ENCODE assay signal across 8 cellular contexts in genomic region chr18:12838178-12838634, GRCh38. TPM values are rescaled to one million over a fixed set of nuclear protein-coding genes. Genes with fewer than 3 reads are reported as not detected.
DNase-seq lines count a peak whose midpoint lies in the region; ATAC-seq, FAIRE-seq and TF ChIP-seq lines count a peak whose summit lies in the region.

No MANE protein-coding gene starts in this region.

- H4K8ac ChIP-seq in neuronal stem cell (ENCODE audit: low read depth, low read length), result no peak overlapping the region

- H3K9ac ChIP-seq in colonic mucosa (ENCODE audit: low read depth in 2 of 2, low read length in 2 of 2), result peak overlapping the region in 1 of 2 donors; percentile 78
- no peak overlapping the region for H3K9ac ChIP-seq in neuronal stem cell (ENCODE audit: low read depth, low read length, poor library complexity)

- H3K4me3 Mint-ChIP-seq in activated T-cell treated with anti-CD3 and anti-CD28 coated beads, Interleukin-2, amount 50 U/mL, for 24 hours, result peak overlapping the region; percentile 67

- H3K27me3 ChIP-seq in colonic mucosa, result no peaks in the 10 kb centered on the region
- no peaks in the 10 kb centered on the region for H3K27me3 ChIP-seq in neuronal stem cell (ENCODE audit: control insufficient read depth in 3 of 3, insufficient read depth in 3 of 3, low read depth in 1 of 3, low read length in 3 of 3)

- H3K27ac Mint-ChIP-seq in activated T-cell treated with anti-CD3 and anti-CD28 coated beads, Interleukin-2, amount 50 U/mL, for 24 hours, result peak overlapping the region; percentile 96

- peaks cover 4% of the 10 kb centered on the region for H3K79me1 ChIP-seq in neuronal stem cell (ENCODE audit: low read depth, low read length)

- no peak overlapping the region for H3K23ac ChIP-seq in neuronal stem cell (ENCODE audit: low read depth, low read length, poor library complexity)

- no peak overlapping the region for H4K91ac ChIP-seq in neuronal stem cell (ENCODE audit: low read depth, low read length, poor library complexity)

- no peak overlapping the region for H2AFZ ChIP-seq in neuronal stem cell (ENCODE audit: low read length)

- no peak overlapping the region for H2BK12ac ChIP-seq in neuronal stem cell (ENCODE audit: low read length)

- H3K9me3 ChIP-seq in colonic mucosa (no peaks in the 10 kb centered on the region), neuronal stem cell (replicated peaks in 1 of 2; ENCODE audit: control insufficient read depth in 2 of 2, insufficient read depth in 1 of 2, low read depth in 1 of 2, low read length in 2 of 2) (no peaks in the 10 kb centered on the region)

- no peaks in the 10 kb centered on the region for H3K27me3 Mint-ChIP-seq in activated T-cell treated with anti-CD3 and anti-CD28 coated beads, Interleukin-2, amount 50 U/mL, for 24 hours

- H2AK5ac ChIP-seq in neuronal stem cell (ENCODE audit: low read depth, low read length), result no peak overlapping the region

- no CpG with 5 or more reads among the region's 4 CpGs for WGBS in neuronal stem cell (ENCODE audit: extremely low coverage in 2 of 2, insufficient read length in 2 of 2, insufficient replicate concordance in 1 of 2), 2 donors

- no peak overlapping the region for H2BK15ac ChIP-seq in neuronal stem cell (ENCODE audit: low read length)

- H3K9me3 Mint-ChIP-seq in activated T-cell treated with anti-CD3 and anti-CD28 coated beads, Interleukin-2, amount 50 U/mL, for 24 hours, result no peaks in the 10 kb centered on the region

- H2BK5ac ChIP-seq in neuronal stem cell (ENCODE audit: low read length), result no peak overlapping the region

- H3K4ac ChIP-seq in neuronal stem cell (ENCODE audit: low read length), result no peak overlapping the region

- no peak for TF ChIP-seq CTCF in colonic mucosa (IDR thresholded peaks at IDR 0.05)

- no peak overlapping the region for H2BK120ac ChIP-seq in neuronal stem cell (ENCODE audit: low read depth, low read length)

- peak overlapping the region; percentile 91 for H3K27ac ChIP-seq in colonic mucosa
- no peak overlapping the region for H3K27ac ChIP-seq in neuronal stem cell (replicated peaks; ENCODE audit: low read length)

- H3K4me1 ChIP-seq in colonic mucosa, result no peaks in the 10 kb centered on the region
- peaks cover 0 to 1% of the 10 kb centered on the region in 2 donors for H3K4me1 ChIP-seq in neuronal stem cell (ENCODE audit: control insufficient read depth in 2 of 2, insufficient read depth in 1 of 2, low read depth in 1 of 2, low read length in 2 of 2)

- FAIRE-seq in RCC 7860 (lab: Jason Lieb, UNC), result peak; percentile 83

- no peak for ATAC-seq in GM21390 (IDR thresholded peaks at IDR 0.05; ENCODE audit: unreplicated experiment)
- no peak for ATAC-seq in GM21786 (IDR thresholded peaks at IDR 0.05; ENCODE audit: unreplicated experiment)

- H3K18ac ChIP-seq in neuronal stem cell (ENCODE audit: low read length), result no peak overlapping the region

- peaks cover 58% of the 10 kb centered on the region for H3K36me3 Mint-ChIP-seq in activated T-cell treated with anti-CD3 and anti-CD28 coated beads, Interleukin-2, amount 50 U/mL, for 24 hours (ENCODE audit: low read depth)

- no peak for DNase-seq in activated T-cell treated with anti-CD3 and anti-CD28 coated beads, Interleukin-2, amount 50 U/mL, for 24 hours
- no peak for DNase-seq in activated T-cell treated with anti-CD3 and anti-CD28 coated beads, Interleukin-2, amount 50 U/mL, for 1 hour
- peak; percentile 78 for DNase-seq in RCC 7860 (ENCODE audit: low spot score)
- DNase-seq in colonic mucosa, result peak; percentile 86
- DNase-seq in mucosa of gallbladder (ENCODE audit: low spot score), result peak; percentile 70
- DNase-seq in neuronal stem cell (ENCODE audit: low spot score), result no peak

- H3K36me3 ChIP-seq in colonic mucosa (no peaks in the 10 kb centered on the region), neuronal stem cell (replicated peaks in 1 of 2; ENCODE audit: control insufficient read depth in 2 of 2, insufficient read depth in 2 of 2, low read length in 2 of 2) (peaks cover 2 to 9% of the 10 kb centered on the region in 2 donors)

- no peak overlapping the region for H3K14ac ChIP-seq in neuronal stem cell (ENCODE audit: low read length)

- H3K4me3 ChIP-seq in colonic mucosa (no peak overlapping the region), neuronal stem cell (ENCODE audit: low read length in 2 of 2) (no peak overlapping the region)

- no peak overlapping the region for H3K4me2 ChIP-seq in neuronal stem cell (ENCODE audit: insufficient read depth, low read length, poor library complexity, severe bottlenecking)

- intact Hi-C loops in colonic mucosa (cut with DNase I), result loop anchor here (10.0 kb wide), 1 partner anchor 47 kb away; the partner anchor contains the start of gene PTPN2

- H3K4me1 Mint-ChIP-seq in activated T-cell treated with anti-CD3 and anti-CD28 coated beads, Interleukin-2, amount 50 U/mL, for 24 hours (ENCODE audit: low read depth), result peaks cover 65% of the 10 kb centered on the region

RNA-seq across cellular contexts. Expression of gene PTPN2, which starts 45.8 kb away (rescaled TPM):
- total RNA-seq in colonic mucosa (10 to 100 TPM; 32.2 to 34.3 TPM), mucosa of gallbladder (31.0 TPM)
- 32.5 TPM for polyA plus RNA-seq in neuronal stem cell (2013, experiment 1 of 2)
- polyA plus RNA-seq in neuronal stem cell (2013, experiment 2 of 2), result 32.5 TPM

Comparison
In these comparisons a context has a peak if more than half of its experiments do, and no peak if none do; other contexts are left out.
1. DNase-seq: peak in RCC 7860 (single experiment), colonic mucosa (single experiment) and mucosa of gallbladder (single experiment); none in activated T-cell treated with anti-CD3 and anti-CD28 coated beads, Interleukin-2, amount 50 U/mL, for 24 hours (single experiment), activated T-cell treated with anti-CD3 and anti-CD28 coated beads, Interleukin-2, amount 50 U/mL, for 1 hour (single experiment) and neuronal stem cell (single experiment).